In genomic region chr16:30876867-30877266, GRCh38 we compare ENCODE assay signal across 1 cellular context.
A peak's percentile ranks its signal among the peaks of the same experiment; 100 is the strongest.
TF ChIP-seq lines count a peak whose summit lies in the region.

No MANE protein-coding gene starts in this region.

TF ChIP-seq in HepG2, 621 proteins besides CTCF, POLR2A, EP300 and RAD21 (continues in another document):
- TF ChIP-seq FOXJ3 (CRISPR knock-in tag; IDR thresholded peaks at IDR 0.05; ENCODE audit: borderline replicate concordance), result no peak
- no peak for TF ChIP-seq GATA4 (IDR thresholded peaks at IDR 0.05; ENCODE audit: borderline replicate concordance, low read depth)
- no peak for TF ChIP-seq ZFP62 (CRISPR knock-in tag; IDR thresholded peaks at IDR 0.05)
- no peak for TF ChIP-seq ZNF441 (CRISPR knock-in tag; IDR thresholded peaks at IDR 0.05; ENCODE audit: borderline replicate concordance)
- peak; percentile 37; the same call in 1 of the 2 replicates for TF ChIP-seq ZBTB33 (CRISPR knock-in tag; IDR thresholded peaks at IDR 0.05)
- 0 out of 2 replicates have a peak, but pooled peaks have one; percentile 28 for TF ChIP-seq RBFOX2 (IDR thresholded peaks at IDR 0.05; ENCODE audit: low read depth, low read length)
- no peak for TF ChIP-seq ZNF569 (CRISPR knock-in tag; IDR thresholded peaks at IDR 0.05; ENCODE audit: borderline replicate concordance)
- TF ChIP-seq E2F2 (CRISPR knock-in tag; IDR thresholded peaks at IDR 0.05; ENCODE audit: borderline replicate concordance), result no peak
- no peak for TF ChIP-seq TRAFD1 (CRISPR knock-in tag; IDR thresholded peaks at IDR 0.05; ENCODE audit: borderline replicate concordance)
- no peak for TF ChIP-seq NPAS2 (CRISPR knock-in tag; IDR thresholded peaks at IDR 0.05; ENCODE audit: borderline replicate concordance)
- TF ChIP-seq ZNF333 (CRISPR knock-in tag; IDR thresholded peaks at IDR 0.05; ENCODE audit: borderline replicate concordance), result no peak
- TF ChIP-seq ZFX (CRISPR knock-in tag; IDR thresholded peaks at IDR 0.05; ENCODE audit: low read depth), result peak; percentile 56
- TF ChIP-seq RORA (CRISPR knock-in tag; IDR thresholded peaks at IDR 0.05), result no peak
- peak in 1 of 2 experiments; percentile 54; a peak in 2 of 4 replicates for TF ChIP-seq HMGXB4 (CRISPR knock-in tag; IDR thresholded peaks at IDR 0.05; ENCODE audit: borderline replicate concordance in 1 of 2, low read depth in 1 of 2)
- TF ChIP-seq HINFP (CRISPR knock-in tag; IDR thresholded peaks at IDR 0.05; ENCODE audit: low read depth), result 0 out of 2 replicates have a peak, but pooled peaks have one; percentile 11
- TF ChIP-seq ZNF329 (CRISPR knock-in tag; IDR thresholded peaks at IDR 0.05; ENCODE audit: low read depth), result no peak
- TF ChIP-seq MLLT10 (CRISPR knock-in tag; IDR thresholded peaks at IDR 0.05), result no peak
- no peak for TF ChIP-seq MLXIP (CRISPR knock-in tag; IDR thresholded peaks at IDR 0.05; ENCODE audit: borderline replicate concordance)
- TF ChIP-seq ARNTL (CRISPR knock-in tag; IDR thresholded peaks at IDR 0.05), result no peak
- no peak for TF ChIP-seq DNMT1 (CRISPR knock-in tag; IDR thresholded peaks at IDR 0.05)
- no peak for TF ChIP-seq XRCC5 (optimal IDR thresholded peaks at IDR 0.05; ENCODE audit: low read length)
- TF ChIP-seq ZNF180 (CRISPR knock-in tag; IDR thresholded peaks at IDR 0.05; ENCODE audit: borderline replicate concordance, low read depth), result peak; percentile 73; the same call in 1 of the 2 replicates
- no peak for TF ChIP-seq RXRA (CRISPR knock-in tag; IDR thresholded peaks at IDR 0.05)
- TF ChIP-seq POLR2AphosphoS5 (IDR thresholded peaks at IDR 0.05; ENCODE audit: low read depth, low read length), result peak; percentile 55
- TF ChIP-seq MIER2 (CRISPR knock-in tag; IDR thresholded peaks at IDR 0.05), result no peak
- no peak for TF ChIP-seq KDM4B (CRISPR knock-in tag; IDR thresholded peaks at IDR 0.05)
- no peak for TF ChIP-seq PBX3 (CRISPR knock-in tag; IDR thresholded peaks at IDR 0.05; ENCODE audit: borderline replicate concordance)
- no peak for TF ChIP-seq ZNF546 (CRISPR knock-in tag; conservative IDR thresholded peaks at IDR 0.05)
- TF ChIP-seq UBTF (CRISPR knock-in tag; IDR thresholded peaks at IDR 0.05), result peak; percentile 32; the same call in 1 of the 2 replicates
- TF ChIP-seq SAP130 (CRISPR knock-in tag; IDR thresholded peaks at IDR 0.05; ENCODE audit: low read depth), result peak; percentile 38; the same call in 1 of the 2 replicates
- no peak for TF ChIP-seq ELF1 (CRISPR knock-in tag; IDR thresholded peaks at IDR 0.05)
- no peak for TF ChIP-seq KDM1A (CRISPR knock-in tag; IDR thresholded peaks at IDR 0.05)
- no peak for TF ChIP-seq ATF4 (CRISPR knock-in tag; IDR thresholded peaks at IDR 0.05)
- TF ChIP-seq BCL3 (CRISPR knock-in tag; IDR thresholded peaks at IDR 0.05), result no peak
- TF ChIP-seq MLX (CRISPR knock-in tag; IDR thresholded peaks at IDR 0.05), result no peak
- no peak for TF ChIP-seq ZNF652 (CRISPR knock-in tag; IDR thresholded peaks at IDR 0.05; ENCODE audit: borderline replicate concordance, low read depth)
- no peak for TF ChIP-seq SAFB2 (CRISPR knock-in tag; IDR thresholded peaks at IDR 0.05; ENCODE audit: borderline replicate concordance, low read depth)
- TF ChIP-seq MED1 (CRISPR knock-in tag; IDR thresholded peaks at IDR 0.05), result no peak
- peak; percentile 51; the same call in 1 of the 2 replicates for TF ChIP-seq MYC (CRISPR knock-in tag; IDR thresholded peaks at IDR 0.05; ENCODE audit: borderline replicate concordance)
- no peak for TF ChIP-seq SATB2 (CRISPR knock-in tag; IDR thresholded peaks at IDR 0.05)
- no peak for TF ChIP-seq NBN (conservative IDR thresholded peaks at IDR 0.05)
- peak; percentile 50; the same call in 1 of the 2 replicates for TF ChIP-seq ZBTB38 (CRISPR knock-in tag; IDR thresholded peaks at IDR 0.05)
